In genomic region chr6:44073612-44074382, GRCh38 we compare ENCODE assay signal across 8 cellular contexts. TPM values are rescaled to one million over a fixed set of nuclear protein-coding genes. Genes with fewer than 3 reads are reported as not detected.
DNase-seq lines count a peak whose midpoint lies in the region; ATAC-seq and TF ChIP-seq lines count a peak whose summit lies in the region.

No MANE protein-coding gene starts in this region.

- peak overlapping the region; percentile 50 for H3K4me3 ChIP-seq in Jurkat, Clone E6-1 (ENCODE audit: low read length)
- peak overlapping the region in 1 of 3 experiments; percentile 19 for H3K4me3 ChIP-seq in mammary epithelial cell (replicated peaks in 1 of 3; ENCODE audit: insufficient read depth in 1 of 3, low read depth in 2 of 3, low read length in 3 of 3)
- H3K4me3 ChIP-seq in mesodermal cell (ENCODE audit: extremely low read depth, insufficient read depth, low read length, poor library complexity, severe bottlenecking) = peak overlapping the region; percentile 24

- 72% methylated on average over 13 of the region's 24 CpGs for WGBS in mammary epithelial cell (ENCODE audit: low coverage, missing lambda C conversion rate)
- 26 to 28% methylated on average over 13 to 23 of the region's 24 CpGs for WGBS in mesodermal cell (ENCODE audit: insufficient coverage in 2 of 2), 2 experiments

- no peak overlapping the region for H3K9ac ChIP-seq in mammary epithelial cell (ENCODE audit: insufficient read depth, low read length)

- H3K4me1 ChIP-seq in mammary epithelial cell (ENCODE audit: insufficient read depth, low read length) (peaks cover 55% of the 10 kb centered on the region), mesodermal cell (ENCODE audit: control insufficient read depth, insufficient read depth, low read length, poor library complexity, severe bottlenecking) (peaks cover 13% of the 10 kb centered on the region)

- no peaks in the 10 kb centered on the region for H4K20me1 ChIP-seq in mammary epithelial cell (ENCODE audit: insufficient read depth, low read length)

- ATAC-seq in GM18868 (IDR thresholded peaks at IDR 0.05; ENCODE audit: unreplicated experiment) = peak; percentile 7
- ATAC-seq in GM19397 (IDR thresholded peaks at IDR 0.05; ENCODE audit: unreplicated experiment) = no peak

- H3K27ac ChIP-seq in mammary epithelial cell (ENCODE audit: insufficient read depth, low read depth, low read length) (peak overlapping the region; percentile 27), mesodermal cell (ENCODE audit: low read depth, low read length, severe bottlenecking) (no peak overlapping the region)

- no peaks in the 10 kb centered on the region for H3K27me3 ChIP-seq in mammary epithelial cell (ENCODE audit: insufficient read depth, low read length)

- intact Hi-C loops in mammary epithelial cell (cut with micrococcal nuclease) = loop anchor here (1.0 to 10.0 kb wide), 9 partner anchors 67 to 559 kb away; partner anchors contain the start of genes LRRC73, POLR1C and YIPF3

- no TSS peak for BruUV-seq in mammary epithelial cell (replicated peaks; lab: Mats Ljungman, UMichigan)

- H3K36me3 ChIP-seq in mammary epithelial cell (ENCODE audit: insufficient read depth, low read length) = no peaks in the 10 kb centered on the region
- no peaks in the 10 kb centered on the region for H3K36me3 ChIP-seq in mesodermal cell (ENCODE audit: control insufficient read depth, insufficient read depth, low read length)

- no peak for TF ChIP-seq CTCF in mammary epithelial cell (conservative IDR thresholded peaks at IDR 0.05 in 1 of 2, IDR thresholded peaks at IDR 0.05 in 1 of 2; ENCODE audit: extremely low read depth in 1 of 2, insufficient read depth in 1 of 2, low read depth in 1 of 2, low read length in 2 of 2)

- H3K9me3 ChIP-seq in mammary epithelial cell (replicated peaks; ENCODE audit: insufficient read depth, low read length) = no peaks in the 10 kb centered on the region
- H3K9me3 ChIP-seq in mesodermal cell (ENCODE audit: control insufficient read depth, low read length) = no peaks in the 10 kb centered on the region

- peak overlapping the region; percentile 28 for H2AFZ ChIP-seq in mammary epithelial cell (ENCODE audit: low read depth, low read length)

- H3K79me2 ChIP-seq in mammary epithelial cell (ENCODE audit: insufficient read depth, low read length) = no peaks in the 10 kb centered on the region

- in situ Hi-C loops in mammary epithelial cell (cut with MboI; ENCODE audit: low sequenced_read_pairs in 2 of 2) = loop anchor here (5.0 to 10.0 kb wide), 2 partner anchors 309 to 351 kb away; no protein-coding TSS in a partner anchor

- H3K4me2 ChIP-seq in mammary epithelial cell (ENCODE audit: insufficient read depth, low read depth, low read length) = peak overlapping the region; percentile 43

- CTCF ChIA-PET in mammary epithelial cell (lab: Charles Lee; ENCODE audit: low non-redundant PET) = interaction anchor here (0.7 to 0.8 kb wide), 2 partner anchors 144 to 425 kb away, joined by 5 read pairs; no protein-coding TSS in a partner anchor

- dilution Hi-C loops in mammary epithelial cell (cut with HindIII; ENCODE audit: low sequenced_read_pairs) = no loop called here

- DNase-seq in Jurkat, Clone E6-1 (ENCODE audit: low read depth, low spot score) = no peak
- DNase-seq in mammary epithelial cell = no peak
- DNase-seq in NCI-H2107 (lab: John Stamatoyannopoulos, UW) = no peak
- no peak for DNase-seq in NCI-H2107 treated with DMSO at 0.1 percent for 48 hours (lab: John Stamatoyannopoulos, UW; ENCODE audit: unreplicated experiment)
- DNase-seq in kidney glomerular epithelial cell (lab: John Stamatoyannopoulos, UW) = no peak

RNA-seq across cellular contexts. Expression of gene MRPL14, which starts 53.5 kb away (rescaled TPM):
- 105 TPM for polyA plus RNA-seq in Jurkat, Clone E6-1 (2012; ENCODE audit: insufficient read depth, insufficient read length)
- total RNA-seq in mammary epithelial cell = 10 to 100 TPM; 57.2 to 82.0 TPM
- 110 TPM for polyA plus RNA-seq in mammary epithelial cell
- 56.3 TPM for polyA minus RNA-seq in mammary epithelial cell
- 51.1 TPM for polyA plus RNA-seq in mesodermal cell (2013, experiment 1 of 2)
- 53.1 TPM for polyA plus RNA-seq in mesodermal cell (2013, experiment 2 of 2)

RNA-seq across cellular contexts. Expression of gene TMEM63B, which starts 53.6 kb away (rescaled TPM):
- 20.2 TPM for polyA plus RNA-seq in Jurkat, Clone E6-1 (2012; ENCODE audit: insufficient read depth, insufficient read length)
- total RNA-seq in mammary epithelial cell = 100 to 1,000 TPM; 121 to 182 TPM
- polyA plus RNA-seq in mammary epithelial cell = 141 TPM
- 256 TPM for polyA minus RNA-seq in mammary epithelial cell
- polyA plus RNA-seq in mesodermal cell (2013, experiment 1 of 2) = 33.0 TPM
- polyA plus RNA-seq in mesodermal cell (2013, experiment 2 of 2) = 30.1 TPM
